ENCODE assay signal across 16 cellular contexts in the genomic region with DNA sequence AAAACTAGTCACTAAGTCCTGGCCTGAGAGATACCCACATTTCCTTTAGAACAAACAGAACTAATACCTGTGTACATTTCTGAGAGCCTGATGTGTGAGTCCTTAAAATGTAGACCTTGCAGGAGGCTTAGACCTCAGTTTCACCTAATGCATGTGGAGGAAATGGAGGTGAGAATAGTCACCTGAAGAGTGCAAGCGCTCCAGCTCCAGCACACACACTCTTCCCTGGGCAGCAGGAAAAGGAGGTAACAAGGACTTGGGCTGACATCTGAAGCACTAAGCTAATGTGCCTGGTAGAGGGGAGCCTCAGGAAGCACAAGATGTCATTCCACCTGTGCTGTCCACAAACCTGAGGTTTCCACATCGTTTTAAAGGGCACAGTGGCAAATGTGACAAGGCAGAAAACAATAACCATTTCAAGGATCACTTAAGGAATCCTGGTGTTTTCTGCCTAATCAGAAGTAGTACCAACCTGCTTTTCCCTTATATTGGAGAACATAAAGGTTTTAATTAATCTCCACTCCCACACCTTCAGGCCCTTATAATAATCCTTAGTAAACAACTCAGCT. TPM values are rescaled to one million over a fixed set of nuclear protein-coding genes. Genes with fewer than 3 reads are reported as not detected.
DNase-seq lines count a peak whose midpoint lies in the region; ATAC-seq and TF ChIP-seq lines count a peak whose summit lies in the region.
"Had no signal": no experiment of that assay in that cellular context is flagged by ENCODE, and none has a peak within 500 bp of the region (broad histone marks: within the 10 kb centered on the region; RNA-seq: fewer than 3 reads in every experiment).

No MANE protein-coding gene starts in this region.

- H3K4me3 Mint-ChIP-seq in activated T-cell treated with anti-CD3 and anti-CD28 coated beads, Interleukin-2, amount 50 U/mL, for 24 hours: no peak overlapping the region
- no peak overlapping the region for H3K4me3 Mint-ChIP-seq in GM23338
- H3K4me3 Mint-ChIP-seq in activated naive CD8-positive, alpha-beta T cell treated with anti-CD3 and anti-CD28 coated beads, Interleukin-2, amount 50 U/mL, for 24 hours: no peak overlapping the region
- no peak overlapping the region for H3K4me3 Mint-ChIP-seq in naive thymus-derived CD4-positive, alpha-beta T cell
- no peak overlapping the region for H3K4me3 Mint-ChIP-seq in endodermal cell

- peak overlapping the region; percentile 5 for H3K27ac Mint-ChIP-seq in activated T-cell treated with anti-CD3 and anti-CD28 coated beads, Interleukin-2, amount 50 U/mL, for 24 hours
- H3K27ac Mint-ChIP-seq in GM23338 (peak overlapping the region; percentile 67), endodermal cell (no peak overlapping the region)
- peak overlapping the region; percentile 49 for H3K27ac Mint-ChIP-seq in activated naive CD8-positive, alpha-beta T cell treated with anti-CD3 and anti-CD28 coated beads, Interleukin-2, amount 50 U/mL, for 24 hours
- peak overlapping the region in 6 of 9 donors; percentile 24 to 72 (median 48) for H3K27ac Mint-ChIP-seq in naive thymus-derived CD4-positive, alpha-beta T cell

- H3K9me3 ChIP-seq in naive thymus-derived CD4-positive, alpha-beta T cell (ENCODE audit: control insufficient read depth in 2 of 3, low read length in 3 of 3): no peaks in the 10 kb centered on the region
- H3K9me3 ChIP-seq in endodermal cell (ENCODE audit: control insufficient read depth, low read length): no peaks in the 10 kb centered on the region

- POLR2A ChIA-PET in naive thymus-derived CD4-positive, alpha-beta T cell (lab: Charles Lee): interaction anchor here (0.9 kb wide), 1 partner anchor 126 kb away, joined by 4 read pairs; a partner anchor contains a TSS

- no peaks in the 10 kb centered on the region for H3F3A ChIP-seq in GM23338 (replicated peaks; ENCODE audit: low read depth)

- H3K4me3 ChIP-seq in GM23338 (no peak overlapping the region), endodermal cell (ENCODE audit: low read length) (no peak overlapping the region)
- H3K4me3 ChIP-seq in naive thymus-derived CD4-positive, alpha-beta T cell (ENCODE audit: low read length): no peak overlapping the region
- H3K4me3 ChIP-seq: GM23248 had no signal

- TF ChIP-seq CTCF in GM23338 (conservative IDR thresholded peaks at IDR 0.05; ENCODE audit: low read depth in 2 of 2): no peak
- TF ChIP-seq CTCF in endodermal cell (conservative IDR thresholded peaks at IDR 0.05): no peak

- H3K9ac ChIP-seq in endodermal cell (ENCODE audit: extremely low read depth, low read length, poor library complexity, severe bottlenecking): no peak overlapping the region
- H3K9ac ChIP-seq: GM23248 had no signal

- DNase-seq in activated T-cell treated with anti-CD3 and anti-CD28 coated beads, Interleukin-2, amount 50 U/mL, for 24 hours: no peak
- DNase-seq in activated T-cell treated with anti-CD3 and anti-CD28 coated beads for 4 hours (no peak), GM23338 (ENCODE audit: low spot score) (no peak), endodermal cell (no peak)
- DNase-seq in activated naive CD8-positive, alpha-beta T cell treated with anti-CD3 and anti-CD28 coated beads, Interleukin-2, amount 50 U/mL, for 24 hours: no peak
- no peak for DNase-seq in naive thymus-derived CD4-positive, alpha-beta T cell
- DNase-seq: COR-L47, EL, GM23248, KBM-7, NCI-H1417 treated with DMSO at 0.1 percent for 48 hours, NCI-H1930, NCI-H748 treated with DMSO at 0.1 percent for 48 hours, PC-3 had no signal

- 82 to 100% methylated on average over 1 to 2 of the region's 2 CpGs for WGBS in endodermal cell (ENCODE audit: insufficient coverage in 1 of 2, insufficient read length in 1 of 2), 2 experiments

- CTCF ChIA-PET in naive thymus-derived CD4-positive, alpha-beta T cell (lab: Charles Lee): no interaction called here

- H3K9me3 Mint-ChIP-seq in activated T-cell treated with anti-CD3 and anti-CD28 coated beads, Interleukin-2, amount 50 U/mL, for 24 hours: no peaks in the 10 kb centered on the region
- H3K9me3 Mint-ChIP-seq in GM23338 (no peaks in the 10 kb centered on the region), endodermal cell (no peaks in the 10 kb centered on the region)
- no peaks in the 10 kb centered on the region for H3K9me3 Mint-ChIP-seq in activated naive CD8-positive, alpha-beta T cell treated with anti-CD3 and anti-CD28 coated beads, Interleukin-2, amount 50 U/mL, for 24 hours
- no peaks in the 10 kb centered on the region for H3K9me3 Mint-ChIP-seq in naive thymus-derived CD4-positive, alpha-beta T cell

- H3K27me3 Mint-ChIP-seq in activated T-cell treated with anti-CD3 and anti-CD28 coated beads, Interleukin-2, amount 50 U/mL, for 24 hours: no peaks in the 10 kb centered on the region
- H3K27me3 Mint-ChIP-seq in GM23338 (ENCODE audit: insufficient read depth, low read depth, poor library complexity) (peaks cover 1% of the 10 kb centered on the region), endodermal cell (ENCODE audit: insufficient read depth) (peaks cover 23% of the 10 kb centered on the region)
- H3K27me3 Mint-ChIP-seq in activated naive CD8-positive, alpha-beta T cell treated with anti-CD3 and anti-CD28 coated beads, Interleukin-2, amount 50 U/mL, for 24 hours: no peaks in the 10 kb centered on the region
- H3K27me3 Mint-ChIP-seq in naive thymus-derived CD4-positive, alpha-beta T cell: no peaks in the 10 kb centered on the region

- H2AFZ ChIP-seq in GM23338: no peak overlapping the region
- H2AFZ ChIP-seq: GM23248 had no signal

- H3K36me3 ChIP-seq in GM23338 (ENCODE audit: insufficient read depth): peaks cover 6% of the 10 kb centered on the region
- peaks cover 0 to 36% (median 5%) of the 10 kb centered on the region in 3 experiments for H3K36me3 ChIP-seq in naive thymus-derived CD4-positive, alpha-beta T cell (ENCODE audit: control insufficient read depth in 2 of 3, insufficient read depth in 3 of 3, low read length in 3 of 3)
- peaks cover 49% of the 10 kb centered on the region for H3K36me3 ChIP-seq in endodermal cell (ENCODE audit: control insufficient read depth, insufficient read depth, low read length)

- H3K27ac ChIP-seq in GM23338 (ENCODE audit: low read depth) (no peak overlapping the region), endodermal cell (ENCODE audit: low read depth, low read length) (no peak overlapping the region)
- H3K27ac ChIP-seq in naive thymus-derived CD4-positive, alpha-beta T cell (ENCODE audit: low read depth, low read length): peak overlapping the region; percentile 20
- H3K27ac ChIP-seq: C4-2B, GM23248 had no signal

- H3K9me2 ChIP-seq in GM23338 (ENCODE audit: insufficient read depth): no peaks in the 10 kb centered on the region

- peaks cover 66% of the 10 kb centered on the region for H3K36me3 Mint-ChIP-seq in activated T-cell treated with anti-CD3 and anti-CD28 coated beads, Interleukin-2, amount 50 U/mL, for 24 hours (ENCODE audit: low read depth)
- H3K36me3 Mint-ChIP-seq in GM23338 (ENCODE audit: low read depth) (peaks cover 15% of the 10 kb centered on the region; the same call in 2 of the 3 replicates), endodermal cell (ENCODE audit: low read depth) (peaks cover 22% of the 10 kb centered on the region)
- peaks cover 26% of the 10 kb centered on the region for H3K36me3 Mint-ChIP-seq in activated naive CD8-positive, alpha-beta T cell treated with anti-CD3 and anti-CD28 coated beads, Interleukin-2, amount 50 U/mL, for 24 hours (ENCODE audit: low read depth)
- peaks cover 0 to 10% (median 4%) of the 10 kb centered on the region in 5 donors for H3K36me3 Mint-ChIP-seq in naive thymus-derived CD4-positive, alpha-beta T cell

- ATAC-seq in GM23338: no peak
- ATAC-seq in activated naive CD8-positive, alpha-beta T cell treated with anti-CD3 and anti-CD28 coated beads, Interleukin-2, amount 50 U/mL, for 24 hours: peak; percentile 22
- ATAC-seq in naive thymus-derived CD4-positive, alpha-beta T cell: no peak
- ATAC-seq in GM21528 (IDR thresholded peaks at IDR 0.05; ENCODE audit: low FRiP score, unreplicated experiment): no peak

- no peaks in the 10 kb centered on the region for H3K79me2 ChIP-seq in GM23338 (replicated peaks; ENCODE audit: insufficient read depth)

- H3K27me3 ChIP-seq in GM23338 (ENCODE audit: insufficient read depth): no peaks in the 10 kb centered on the region
- no peaks in the 10 kb centered on the region for H3K27me3 ChIP-seq in naive thymus-derived CD4-positive, alpha-beta T cell (ENCODE audit: control insufficient read depth in 2 of 2, insufficient read depth in 2 of 2, low read length in 2 of 2)
- H3K27me3 ChIP-seq in endodermal cell (ENCODE audit: control insufficient read depth, insufficient read depth, low read length, poor library complexity, severe bottlenecking): no peaks in the 10 kb centered on the region

- peaks cover 22% of the 10 kb centered on the region for H3K4me1 Mint-ChIP-seq in activated T-cell treated with anti-CD3 and anti-CD28 coated beads, Interleukin-2, amount 50 U/mL, for 24 hours (ENCODE audit: low read depth)
- peaks cover 4% of the 10 kb centered on the region; the same call in 1 of the 3 replicates for H3K4me1 Mint-ChIP-seq in GM23338
- H3K4me1 Mint-ChIP-seq in activated naive CD8-positive, alpha-beta T cell treated with anti-CD3 and anti-CD28 coated beads, Interleukin-2, amount 50 U/mL, for 24 hours: peaks cover 30% of the 10 kb centered on the region
- peaks cover 4 to 21% (median 12%) of the 10 kb centered on the region in 7 donors for H3K4me1 Mint-ChIP-seq in naive thymus-derived CD4-positive, alpha-beta T cell
- peaks cover 10% of the 10 kb centered on the region for H3K4me1 Mint-ChIP-seq in endodermal cell

- no peaks in the 10 kb centered on the region for H3K4me1 ChIP-seq in GM23338 (ENCODE audit: insufficient read depth)
- no peaks in the 10 kb centered on the region for H3K4me1 ChIP-seq in naive thymus-derived CD4-positive, alpha-beta T cell (ENCODE audit: control insufficient read depth in 2 of 2, insufficient read depth in 2 of 2, low read length in 2 of 2)
- H3K4me1 ChIP-seq in endodermal cell (ENCODE audit: control insufficient read depth, insufficient read depth, low read length): no peaks in the 10 kb centered on the region

- H3K4me2 ChIP-seq in GM23338: no peak overlapping the region

- H4K20me1 ChIP-seq in GM23338 (replicated peaks; ENCODE audit: insufficient read depth): no peaks in the 10 kb centered on the region

- intact Hi-C loops in naive thymus-derived CD4-positive, alpha-beta T cell (cut with micrococcal nuclease): no loop called here

RNA-seq across cellular contexts. Expression of a gene that starts 17.2 kb away (rescaled TPM):
- 298 and 349 TPM in 2 replicates for total RNA-seq in GM23338 (2014; rRNA removed; shearing (Covaris generic))
- polyA plus RNA-seq in GM23338 (2016; fragmentation: Nextera tagmentation; extraction: Ambion mirVana): 370 and 495 TPM in 2 replicates
- 100 to 1,000 TPM; 141 to 255 (median 219) TPM for total RNA-seq in naive thymus-derived CD4-positive, alpha-beta T cell
- polyA plus RNA-seq in naive thymus-derived CD4-positive, alpha-beta T cell: 100 to 1,000 TPM; 281 to 312 TPM
- total RNA-seq in endodermal cell: 100 to 1,000 TPM; 148 to 162 TPM
- 159 TPM for polyA plus RNA-seq in endodermal cell (2013, experiment 1 of 2)
- polyA plus RNA-seq in endodermal cell (2013, experiment 2 of 2): 146 TPM

RNA-seq across cellular contexts. Expression of a gene that starts 47.3 kb away (rescaled TPM):
- 144 and 146 TPM in 2 replicates for total RNA-seq in GM23338 (2014; rRNA removed; shearing (Covaris generic))
- polyA plus RNA-seq in GM23338 (2016; fragmentation: Nextera tagmentation; extraction: Ambion mirVana): 118 and 126 TPM in 2 replicates
- 100 to 1,000 TPM in 3 of 5 experiments, 10 to 100 TPM in 2; 92.8 to 148 (median 101) TPM for total RNA-seq in naive thymus-derived CD4-positive, alpha-beta T cell
- 10 to 100 TPM; 71.0 to 92.7 TPM for polyA plus RNA-seq in naive thymus-derived CD4-positive, alpha-beta T cell
- 100 to 1,000 TPM; 110 to 115 TPM for total RNA-seq in endodermal cell
- polyA plus RNA-seq in endodermal cell (2013, experiment 1 of 2): 94.4 TPM
- polyA plus RNA-seq in endodermal cell (2013, experiment 2 of 2): 97.2 TPM
